Comparison of ENCODE assay signal across 23 cellular contexts in genomic region chr7:142381727-142382409, GRCh38.
DNase-seq lines count a peak whose midpoint lies in the region; ATAC-seq, FAIRE-seq and TF ChIP-seq lines count a peak whose summit lies in the region.
"Had no signal": no experiment of that assay in that cellular context is flagged by ENCODE, and none has a peak within 500 bp of the region (broad histone marks: within the 10 kb centered on the region; RNA-seq: fewer than 3 reads in every experiment).

No MANE protein-coding gene starts in this region.

- peak; percentile 28 for ATAC-seq in activated CD4-positive, alpha-beta T cell treated with anti-CD3 and anti-CD28 coated beads for 36 hours
- ATAC-seq in GM12878 (no peak), HG02885 (IDR thresholded peaks at IDR 0.05; ENCODE audit: poor library complexity, unreplicated experiment) (no peak)
- ATAC-seq: natural killer cell treated with Interleukin-12 subunit alpha and Interleukin-12 subunit beta and Interleukin-15 and Interleukin-18, amount 100 ng/mL, for 72 hours had no signal

- TF ChIP-seq CTCF in GM12878 (IDR thresholded peaks at IDR 0.05 in 2 of 3, conservative IDR thresholded peaks at IDR 0.05 in 1 of 3; ENCODE audit: control insufficient read depth in 2 of 3, extremely low read depth in 1 of 3, insufficient read depth in 1 of 3, low read depth in 3 of 3, low read length in 3 of 3) = no peak
- TF ChIP-seq CTCF in GM13976 (IDR thresholded peaks at IDR 0.05; ENCODE audit: borderline replicate concordance, control extremely low read depth, extremely low read depth, insufficient read depth, missing control alignments) = no peak

- H3K27me3 ChIP-seq in GM12878 (replicated peaks in 1 of 2; ENCODE audit: control insufficient read depth in 2 of 2, insufficient read depth in 2 of 2, low read length in 1 of 2) = no peaks in the 10 kb centered on the region

- CTCF ChIA-PET in activated CD4-positive, alpha-beta T cell treated with anti-CD3 and anti-CD28 coated beads for 36 hours (lab: Charles Lee) = interaction anchor here (0.6 to 1.1 kb wide), 8 partner anchors 13 to 419 kb away, joined by 3 to 8 read pairs (median 4); no protein-coding TSS in a partner anchor
- CTCF ChIA-PET in GM12878 (lab: Yijun Ruan, JAX) = interaction anchor here (1.8 kb wide), 1 partner anchor 26 kb away, joined by 3 read pairs; no protein-coding TSS in a partner anchor

- no peaks in the 10 kb centered on the region for H3K27me3 Mint-ChIP-seq in activated CD4-positive, alpha-beta T cell treated with anti-CD3 and anti-CD28 coated beads for 36 hours
- peaks cover 13% of the 10 kb centered on the region for H3K27me3 Mint-ChIP-seq in activated CD4-positive, alpha-beta T cell treated with anti-CD3 and anti-CD28 coated beads, Interleukin-2, amount 10 ng/mL, durations not matched to agents 24 days and 14 days
- H3K27me3 Mint-ChIP-seq: central memory CD8-positive, alpha-beta T cell had no signal

- no peak for TF ChIP-seq POLR2A in GM12878 (IDR thresholded peaks at IDR 0.05; ENCODE audit: low read depth, low read length)

- H3K4me3 ChIP-seq in GM12878 = no peak overlapping the region
- H3K4me3 ChIP-seq: prostate gland had no signal

- H3K27ac Mint-ChIP-seq in activated CD4-positive, alpha-beta T cell treated with anti-CD3 and anti-CD28 coated beads for 36 hours = peak overlapping the region; percentile 60
- no peak overlapping the region for H3K27ac Mint-ChIP-seq in activated CD4-positive, alpha-beta T cell treated with anti-CD3 and anti-CD28 coated beads, Interleukin-2, amount 10 ng/mL, durations not matched to agents 24 days and 14 days
- H3K27ac Mint-ChIP-seq: HFFc6; natural killer cell treated with Interleukin-12 subunit alpha and Interleukin-12 subunit beta and Interleukin-15 and Interleukin-18, amount 100 ng/mL, for 72 hours; T-helper 1 cell treated with Interleukin-12 subunit alpha and Interleukin-12 subunit beta and Interleukin-4 antibody, amounts not matched to agents 30 μg/mL and 1 μg/mL, for 36 hours had no signal

- no peaks in the 10 kb centered on the region for H3K9me3 ChIP-seq in GM12878 (replicated peaks; ENCODE audit: control insufficient read depth, insufficient read depth, low read length)
- H3K9me3 ChIP-seq: prostate gland had no signal

- no peak overlapping the region for H3K4me3 Mint-ChIP-seq in activated CD4-positive, alpha-beta T cell treated with anti-CD3 and anti-CD28 coated beads for 36 hours
- H3K4me3 Mint-ChIP-seq in activated CD4-positive, alpha-beta T cell treated with anti-CD3 and anti-CD28 coated beads, Interleukin-2, amount 10 ng/mL, durations not matched to agents 24 days and 14 days = no peak overlapping the region
- H3K4me3 Mint-ChIP-seq: central memory CD8-positive, alpha-beta T cell; HFFc6; natural killer cell treated with Interleukin-12 subunit alpha and Interleukin-12 subunit beta and Interleukin-15 and Interleukin-18, amount 100 ng/mL, for 72 hours; T-helper 1 cell treated with Interleukin-12 subunit alpha and Interleukin-12 subunit beta and Interleukin-4 antibody, amounts not matched to agents 30 μg/mL and 1 μg/mL, for 36 hours had no signal

- H3K79me2 ChIP-seq in GM12878 (ENCODE audit: control insufficient read depth, insufficient read depth, low read length) = no peaks in the 10 kb centered on the region

- no TSS peak for BruUV-seq in GM12878 (replicated peaks; lab: Mats Ljungman, UMichigan)

- intact Hi-C loops in activated CD4-positive, alpha-beta T cell treated with anti-CD3 and anti-CD28 coated beads for 36 hours (cut with DNase I, micrococcal nuclease) = loop anchor here in 1 of 2 experiments (5.0 kb wide), 1 partner anchor 425 kb away; no protein-coding TSS in a partner anchor
- intact Hi-C loops in activated CD4-positive, alpha-beta T cell treated with anti-CD3 and anti-CD28 coated beads, Interleukin-2, amount 10 ng/mL, durations not matched to agents 24 days and 14 days (cut with micrococcal nuclease) = no loop called here
- intact Hi-C loops in GM12878 (cut with micrococcal nuclease; ENCODE audit: unreplicated experiment) = no loop called here

- no peak for DNase-seq in activated CD4-positive, alpha-beta T cell treated with anti-CD3 and anti-CD28 coated beads for 36 hours
- DNase-seq in activated CD4-positive, alpha-beta T cell treated with anti-CD3 and anti-CD28 coated beads, Interleukin-2, amount 10 ng/mL, durations not matched to agents 24 days and 14 days = no peak
- DNase-seq in NCI-H187 (lab: John Stamatoyannopoulos, UW) (peak; percentile 18 to 22), GM12878 (ENCODE audit: low read depth, low spot score) (no peak), putamen (ENCODE audit: low spot score) (peak; percentile 58), GM13976 (ENCODE audit: low spot score) (no peak), EL (no peak)
- DNase-seq: activated CD8-positive, alpha-beta memory T cell treated with anti-CD3 and anti-CD28 coated beads for 24 hours; anterior cingulate cortex; effector CD8-positive, alpha-beta T cell; HFFc6; islet precursor cell; mesendoderm; NCI-H146; NCI-H446 treated with DMSO at 0.1 percent for 48 hours; Right ventricle myocardium superior had no signal

- H4K20me1 ChIP-seq in GM12878 (ENCODE audit: control insufficient read depth, insufficient read depth) = no peaks in the 10 kb centered on the region

- H3K36me3 ChIP-seq in GM12878 (ENCODE audit: control insufficient read depth in 2 of 2, insufficient read depth in 2 of 2, low read length in 1 of 2) = no peaks in the 10 kb centered on the region
- H3K36me3 ChIP-seq: prostate gland had no signal

- H3K9ac ChIP-seq in GM12878 (ENCODE audit: control insufficient read depth, insufficient read depth, low read length) = no peak overlapping the region

- no peaks in the 10 kb centered on the region for H3K36me3 Mint-ChIP-seq in activated CD4-positive, alpha-beta T cell treated with anti-CD3 and anti-CD28 coated beads for 36 hours (ENCODE audit: low read depth)
- no peaks in the 10 kb centered on the region for H3K36me3 Mint-ChIP-seq in activated CD4-positive, alpha-beta T cell treated with anti-CD3 and anti-CD28 coated beads, Interleukin-2, amount 10 ng/mL, durations not matched to agents 24 days and 14 days (ENCODE audit: low read depth)
- H3K36me3 Mint-ChIP-seq: natural killer cell treated with Interleukin-12 subunit alpha and Interleukin-12 subunit beta and Interleukin-15 and Interleukin-18, amount 100 ng/mL, for 72 hours had no signal

- in situ Hi-C loops in GM12878 (cut with MboI) (no loop called here), GM13976 (cut with MboI; ENCODE audit: low sequenced_read_pairs, unreplicated experiment) (no loop called here)

- no peak overlapping the region for H3K27ac ChIP-seq in GM12878 (ENCODE audit: control insufficient read depth, insufficient read depth)
- H3K27ac ChIP-seq: prostate gland had no signal

- FAIRE-seq in GM12878 (lab: Jason Lieb, UNC) = no peak
- FAIRE-seq: A204.1, GM12892 had no signal

- H3K4me2 ChIP-seq in GM12878 (ENCODE audit: control insufficient read depth, insufficient read depth) = no peak overlapping the region

- TF ChIP-seq EP300 in GM12878 (IDR thresholded peaks at IDR 0.05; ENCODE audit: borderline replicate concordance in 1 of 2, control insufficient read depth in 1 of 2, low read depth in 2 of 2, low read length in 2 of 2) = no peak

- H3K4me1 Mint-ChIP-seq in activated CD4-positive, alpha-beta T cell treated with anti-CD3 and anti-CD28 coated beads for 36 hours = peaks cover 27% of the 10 kb centered on the region
- peaks cover 23% of the 10 kb centered on the region for H3K4me1 Mint-ChIP-seq in activated CD4-positive, alpha-beta T cell treated with anti-CD3 and anti-CD28 coated beads, Interleukin-2, amount 10 ng/mL, durations not matched to agents 24 days and 14 days

- 0% methylated on average over 2 of the region's 2 CpGs for WGBS in GM12878 (ENCODE audit: insufficient coverage, insufficient replicate concordance, low lambda C conversion rate, missing lambda C conversion rate)

- no peak for TF ChIP-seq RAD21 in GM12878 (IDR thresholded peaks at IDR 0.05; ENCODE audit: insufficient read depth, low read depth, low read length)

- H3K4me1 ChIP-seq in GM12878 (ENCODE audit: control insufficient read depth, insufficient read depth, low read length) = no peaks in the 10 kb centered on the region
- H3K4me1 ChIP-seq: prostate gland had no signal

- SMC1A ChIA-PET in GM12878 (lab: Charles Lee; ENCODE audit: uncharacterized antibody, unreplicated experiment) = no interaction called here

- RAD21 ChIA-PET in GM12878 (lab: Charles Lee; ENCODE audit: unreplicated experiment) = no interaction called here

- no peaks in the 10 kb centered on the region for H3K9me3 Mint-ChIP-seq in activated CD4-positive, alpha-beta T cell treated with anti-CD3 and anti-CD28 coated beads for 36 hours (ENCODE audit: low read depth)
- H3K9me3 Mint-ChIP-seq in activated CD4-positive, alpha-beta T cell treated with anti-CD3 and anti-CD28 coated beads, Interleukin-2, amount 10 ng/mL, durations not matched to agents 24 days and 14 days = no peaks in the 10 kb centered on the region
- H3K9me3 Mint-ChIP-seq: central memory CD8-positive, alpha-beta T cell; HFFc6; natural killer cell treated with Interleukin-12 subunit alpha and Interleukin-12 subunit beta and Interleukin-15 and Interleukin-18, amount 100 ng/mL, for 72 hours; T-helper 1 cell treated with Interleukin-12 subunit alpha and Interleukin-12 subunit beta and Interleukin-4 antibody, amounts not matched to agents 30 μg/mL and 1 μg/mL, for 36 hours had no signal

- POLR2A ChIA-PET in activated CD4-positive, alpha-beta T cell treated with anti-CD3 and anti-CD28 coated beads for 36 hours (lab: Charles Lee) = interaction anchor here (0.6 kb wide), 1 partner anchor 717 kb away, joined by 3 read pairs; no protein-coding TSS in a partner anchor
- POLR2A ChIA-PET in GM12878 (lab: Charles Lee) = no interaction called here

- no peak overlapping the region for H2AFZ ChIP-seq in GM12878 (ENCODE audit: control insufficient read depth, low read depth, low read length)

TF ChIP-seq in GM12878, 131 proteins besides CTCF, POLR2A, EP300 and RAD21:
- no peak for TF ChIP-seq BHLHE40 (IDR thresholded peaks at IDR 0.05; ENCODE audit: borderline replicate concordance in 1 of 2, low read depth in 2 of 2, low read length in 1 of 2)
- TF ChIP-seq, protein P1, sequence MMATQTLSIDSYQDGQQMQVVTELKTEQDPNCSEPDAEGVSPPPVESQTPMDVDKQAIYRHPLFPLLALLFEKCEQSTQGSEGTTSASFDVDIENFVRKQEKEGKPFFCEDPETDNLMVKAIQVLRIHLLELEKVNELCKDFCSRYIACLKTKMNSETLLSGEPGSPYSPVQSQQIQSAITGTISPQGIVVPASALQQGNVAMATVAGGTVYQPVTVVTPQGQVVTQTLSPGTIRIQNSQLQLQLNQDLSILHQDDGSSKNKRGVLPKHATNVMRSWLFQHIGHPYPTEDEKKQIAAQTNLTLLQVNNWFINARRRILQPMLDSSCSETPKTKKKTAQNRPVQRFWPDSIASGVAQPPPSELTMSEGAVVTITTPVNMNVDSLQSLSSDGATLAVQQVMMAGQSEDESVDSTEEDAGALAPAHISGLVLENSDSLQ (IDR thresholded peaks at IDR 0.05) = 0 out of 2 replicates have a peak, but pooled peaks have one; percentile 11

Comparison
In these comparisons a context has a peak if more than half of its experiments do, and no peak if none do; other contexts are left out.
1. DNase-seq: peak in NCI-H187 (2 of 2) and putamen (single experiment); none in activated CD4-positive, alpha-beta T cell treated with anti-CD3 and anti-CD28 coated beads for 36 hours (single experiment), activated CD4-positive, alpha-beta T cell treated with anti-CD3 and anti-CD28 coated beads, Interleukin-2, amount 10 ng/mL, durations not matched to agents 24 days and 14 days (single experiment), GM12878 (single experiment), GM13976 (single experiment) and EL (single experiment).